In genomic region chr9:89112243-89112642, GRCh38 we compare ENCODE assay signal across 3 cellular contexts.
TF ChIP-seq lines count a peak whose summit lies in the region.

No MANE protein-coding gene starts in this region.

TF ChIP-seq in IMR-90, 13 proteins besides CTCF, POLR2A, EP300 and RAD21:
- TF ChIP-seq CEBPB (IDR thresholded peaks at IDR 0.05; ENCODE audit: low read depth, low read length) (no peak), NFE2L2 (IDR thresholded peaks at IDR 0.05; ENCODE audit: low read depth, low read length) (no peak), BHLHE40 (IDR thresholded peaks at IDR 0.05; ENCODE audit: low read depth, low read length) (no peak), USF2 (IDR thresholded peaks at IDR 0.05; ENCODE audit: low read depth, low read length) (no peak), FOS (IDR thresholded peaks at IDR 0.05; ENCODE audit: low read depth, low read length) (no peak)
- TF ChIP-seq, protein P1, sequence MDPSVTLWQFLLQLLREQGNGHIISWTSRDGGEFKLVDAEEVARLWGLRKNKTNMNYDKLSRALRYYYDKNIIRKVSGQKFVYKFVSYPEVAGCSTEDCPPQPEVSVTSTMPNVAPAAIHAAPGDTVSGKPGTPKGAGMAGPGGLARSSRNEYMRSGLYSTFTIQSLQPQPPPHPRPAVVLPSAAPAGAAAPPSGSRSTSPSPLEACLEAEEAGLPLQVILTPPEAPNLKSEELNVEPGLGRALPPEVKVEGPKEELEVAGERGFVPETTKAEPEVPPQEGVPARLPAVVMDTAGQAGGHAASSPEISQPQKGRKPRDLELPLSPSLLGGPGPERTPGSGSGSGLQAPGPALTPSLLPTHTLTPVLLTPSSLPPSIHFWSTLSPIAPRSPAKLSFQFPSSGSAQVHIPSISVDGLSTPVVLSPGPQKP (IDR thresholded peaks at IDR 0.05; ENCODE audit: borderline replicate concordance, low read depth, low read length) = no peak
TF ChIP-seq in IMR-90: peak in this region for 0.

TF ChIP-seq in endothelial cell of umbilical vein, 7 proteins besides CTCF, POLR2A, EP300 and RAD21:
- no peak for TF ChIP-seq POLR2AphosphoS5 (IDR thresholded peaks at IDR 0.05; ENCODE audit: insufficient read depth, low read depth, low read length)
TF ChIP-seq in endothelial cell of umbilical vein: peak in this region for 0.

TF ChIP-seq in WTC11, 78 proteins besides CTCF, POLR2A, EP300 and RAD21:
- no peak for TF ChIP-seq RORB (CRISPR knock-in tag; IDR thresholded peaks at IDR 0.05)
- TF ChIP-seq, protein P2, sequence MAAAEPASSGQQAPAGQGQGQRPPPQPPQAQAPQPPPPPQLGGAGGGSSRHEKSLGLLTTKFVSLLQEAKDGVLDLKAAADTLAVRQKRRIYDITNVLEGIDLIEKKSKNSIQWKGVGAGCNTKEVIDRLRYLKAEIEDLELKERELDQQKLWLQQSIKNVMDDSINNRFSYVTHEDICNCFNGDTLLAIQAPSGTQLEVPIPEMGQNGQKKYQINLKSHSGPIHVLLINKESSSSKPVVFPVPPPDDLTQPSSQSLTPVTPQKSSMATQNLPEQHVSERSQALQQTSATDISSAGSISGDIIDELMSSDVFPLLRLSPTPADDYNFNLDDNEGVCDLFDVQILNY (CRISPR knock-in tag; IDR thresholded peaks at IDR 0.05) = no peak
- TF ChIP-seq, protein P3, sequence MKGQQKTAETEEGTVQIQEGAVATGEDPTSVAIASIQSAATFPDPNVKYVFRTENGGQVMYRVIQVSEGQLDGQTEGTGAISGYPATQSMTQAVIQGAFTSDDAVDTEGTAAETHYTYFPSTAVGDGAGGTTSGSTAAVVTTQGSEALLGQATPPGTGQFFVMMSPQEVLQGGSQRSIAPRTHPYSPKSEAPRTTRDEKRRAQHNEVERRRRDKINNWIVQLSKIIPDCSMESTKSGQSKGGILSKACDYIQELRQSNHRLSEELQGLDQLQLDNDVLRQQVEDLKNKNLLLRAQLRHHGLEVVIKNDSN (CRISPR knock-in tag; IDR thresholded peaks at IDR 0.05) = no peak
- no peak for TF ChIP-seq NR1H2 (CRISPR knock-in tag; IDR thresholded peaks at IDR 0.05)
- TF ChIP-seq, protein P4, sequence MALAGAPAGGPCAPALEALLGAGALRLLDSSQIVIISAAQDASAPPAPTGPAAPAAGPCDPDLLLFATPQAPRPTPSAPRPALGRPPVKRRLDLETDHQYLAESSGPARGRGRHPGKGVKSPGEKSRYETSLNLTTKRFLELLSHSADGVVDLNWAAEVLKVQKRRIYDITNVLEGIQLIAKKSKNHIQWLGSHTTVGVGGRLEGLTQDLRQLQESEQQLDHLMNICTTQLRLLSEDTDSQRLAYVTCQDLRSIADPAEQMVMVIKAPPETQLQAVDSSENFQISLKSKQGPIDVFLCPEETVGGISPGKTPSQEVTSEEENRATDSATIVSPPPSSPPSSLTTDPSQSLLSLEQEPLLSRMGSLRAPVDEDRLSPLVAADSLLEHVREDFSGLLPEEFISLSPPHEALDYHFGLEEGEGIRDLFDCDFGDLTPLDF (CRISPR knock-in tag; IDR thresholded peaks at IDR 0.05) = no peak
- no peak for TF ChIP-seq MXD4 (CRISPR knock-in tag; IDR thresholded peaks at IDR 0.05; ENCODE audit: borderline replicate concordance)
- TF ChIP-seq, protein P5, sequence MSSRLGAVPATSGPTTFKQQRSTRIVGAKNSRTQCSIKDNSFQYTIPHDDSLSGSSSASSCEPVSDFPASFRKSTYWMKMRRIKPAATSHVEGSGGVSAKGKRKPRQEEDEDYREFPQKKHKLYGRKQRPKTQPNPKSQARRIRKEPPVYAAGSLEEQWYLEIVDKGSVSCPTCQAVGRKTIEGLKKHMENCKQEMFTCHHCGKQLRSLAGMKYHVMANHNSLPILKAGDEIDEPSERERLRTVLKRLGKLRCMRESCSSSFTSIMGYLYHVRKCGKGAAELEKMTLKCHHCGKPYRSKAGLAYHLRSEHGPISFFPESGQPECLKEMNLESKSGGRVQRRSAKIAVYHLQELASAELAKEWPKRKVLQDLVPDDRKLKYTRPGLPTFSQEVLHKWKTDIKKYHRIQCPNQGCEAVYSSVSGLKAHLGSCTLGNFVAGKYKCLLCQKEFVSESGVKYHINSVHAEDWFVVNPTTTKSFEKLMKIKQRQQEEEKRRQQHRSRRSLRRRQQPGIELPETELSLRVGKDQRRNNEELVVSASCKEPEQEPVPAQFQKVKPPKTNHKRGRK (CRISPR knock-in tag; IDR thresholded peaks at IDR 0.05; ENCODE audit: borderline replicate concordance) = no peak
- no peak for TF ChIP-seq ZNF396 (CRISPR knock-in tag; IDR thresholded peaks at IDR 0.05; ENCODE audit: borderline replicate concordance)
